11 cellular contexts compared by ENCODE assay signal in the genomic region with DNA sequence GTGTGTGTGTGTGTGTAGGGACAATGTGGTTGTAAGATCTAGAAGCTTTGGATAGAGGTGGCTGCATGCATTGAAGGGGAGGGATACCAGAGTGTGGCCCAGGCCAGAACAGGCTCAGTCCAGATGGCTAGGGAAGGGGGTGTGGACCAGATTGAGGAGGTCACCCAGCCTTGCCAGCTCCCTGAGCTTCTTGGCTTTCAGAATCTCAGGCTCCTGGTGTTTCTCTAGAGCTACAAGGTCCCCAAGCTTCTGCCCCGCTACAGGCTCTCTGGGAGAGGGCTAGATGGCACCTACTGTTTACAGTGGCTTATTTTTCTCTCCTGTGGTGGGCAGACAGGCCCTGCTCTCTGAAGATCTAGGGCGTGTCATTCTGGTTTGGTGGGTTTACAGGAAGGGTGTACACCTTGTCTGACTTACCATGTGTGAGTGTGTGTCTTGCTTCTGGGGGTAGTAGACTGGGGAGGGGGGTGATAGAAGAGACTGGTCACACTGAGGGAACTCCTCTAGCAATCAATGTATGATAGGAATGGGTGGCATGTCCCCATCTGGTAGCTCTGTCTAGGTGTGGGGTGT. TPM values are rescaled to one million over a fixed set of nuclear protein-coding genes. Genes with fewer than 3 reads are reported as not detected.
A peak's percentile ranks its signal among the peaks of the same experiment; 100 is the strongest.
DNase-seq lines count a peak whose midpoint lies in the region; ATAC-seq and TF ChIP-seq lines count a peak whose summit lies in the region.
"Had no signal": no experiment of that assay in that cellular context is flagged by ENCODE, and none has a peak within 500 bp of the region (broad histone marks: within the 10 kb centered on the region; RNA-seq: fewer than 3 reads in every experiment).

No MANE protein-coding gene starts in this region.

- H3K4me2 ChIP-seq in H9 (ENCODE audit: insufficient read depth, insufficient read length, low read length) = peak overlapping the region; percentile 57
- peak overlapping the region; percentile 95 for H3K4me2 ChIP-seq in hepatocyte

- no peak overlapping the region for H3K18ac ChIP-seq in H9 (ENCODE audit: insufficient read length, low read depth, low read length)

- no peaks in the 10 kb centered on the region for H3K9me2 ChIP-seq in hepatocyte (replicated peaks; ENCODE audit: insufficient read depth)

- no peak overlapping the region for H2BK120ac ChIP-seq in H9 (ENCODE audit: low read depth, low read length, poor library complexity, severe bottlenecking)

- H3K4me3 Mint-ChIP-seq in H9 = peak overlapping the region in 1 of 2 experiments; percentile 67; a peak in 1 of 5 replicates
- no peak overlapping the region for H3K4me3 Mint-ChIP-seq in T-helper 2 cell treated with Interferon-gamma antibody and Interleukin-4, amounts not matched to agents 5 μg/mL and 100 μg/mL, for 36 hours
- H3K4me3 Mint-ChIP-seq in stimulated activated naive B cell treated with anti-CD40 and anti-IgM and Interleukin-4, amounts not matched to agents 10 μg/mL and 1 μg/mL and 100 μg/mL, for 72 hours = no peak overlapping the region
- H3K4me3 Mint-ChIP-seq: brain had no signal

- H3K14ac ChIP-seq in H9 (ENCODE audit: insufficient read depth, low read length) = no peak overlapping the region

- H2AFZ ChIP-seq in H9 (ENCODE audit: low read length) (no peak overlapping the region), hepatocyte (no peak overlapping the region)

- H4K8ac ChIP-seq in H9 (replicated peaks; ENCODE audit: insufficient read length, low read depth, low read length) = no peak overlapping the region

- peaks cover 24% of the 10 kb centered on the region for H3K27me3 Mint-ChIP-seq in H9 (ENCODE audit: low read depth)
- H3K27me3 Mint-ChIP-seq in T-helper 2 cell treated with Interferon-gamma antibody and Interleukin-4, amounts not matched to agents 5 μg/mL and 100 μg/mL, for 36 hours (ENCODE audit: low read depth) = no peaks in the 10 kb centered on the region
- H3K27me3 Mint-ChIP-seq in stimulated activated naive B cell treated with anti-CD40 and anti-IgM and Interleukin-4, amounts not matched to agents 10 μg/mL and 1 μg/mL and 100 μg/mL, for 72 hours = no peaks in the 10 kb centered on the region
- H3K27me3 Mint-ChIP-seq: brain had no signal

- no peak for TF ChIP-seq CTCF in H9 (conservative IDR thresholded peaks at IDR 0.05)
- TF ChIP-seq CTCF in hepatocyte (IDR thresholded peaks at IDR 0.05; ENCODE audit: poor library complexity) = no peak

- no peak overlapping the region for H2BK15ac ChIP-seq in H9 (ENCODE audit: low read depth, low read length)

- no peak overlapping the region for H3K56ac ChIP-seq in H9 (ENCODE audit: insufficient read length, low read depth, low read length)

- H3K27ac ChIP-seq in H9 (ENCODE audit: insufficient read length, low read depth, low read length) = no peak overlapping the region
- H3K27ac ChIP-seq in hepatocyte = peak overlapping the region; percentile 96

- no peak overlapping the region for H3T11ph ChIP-seq in H9 (ENCODE audit: low read length)

- no peak overlapping the region for H2BK5ac ChIP-seq in H9 (ENCODE audit: insufficient read length, low read length)

- no peak overlapping the region for H3K23ac ChIP-seq in H9 (ENCODE audit: insufficient read length, low read depth, low read length)

- H4K91ac ChIP-seq in H9 (ENCODE audit: insufficient read length, low read depth, low read length) = no peak overlapping the region

- no peak overlapping the region for H2AK5ac ChIP-seq in H9 (ENCODE audit: insufficient read length, low read length)

- H2BK20ac ChIP-seq in H9 (ENCODE audit: low read depth, low read length, poor library complexity, severe bottlenecking) = no peak overlapping the region

- H3K4me1 ChIP-seq in H9 (ENCODE audit: insufficient read depth, low read length) (peaks cover 16% of the 10 kb centered on the region; the same call in 1 of the 2 replicates), hepatocyte (ENCODE audit: insufficient read depth) (peaks cover 81% of the 10 kb centered on the region)

- DNase-seq in H9 (no peak), hepatocyte (ENCODE audit: low spot score) (no peak), kidney tubule cell (ENCODE audit: low spot score) (no peak), NCI-H226 (no peak)
- DNase-seq in T-helper 2 cell treated with Interferon-gamma antibody and Interleukin-4, amounts not matched to agents 5 μg/mL and 100 μg/mL, for 36 hours (ENCODE audit: low spot score) = no peak
- no peak for DNase-seq in stimulated activated naive B cell treated with anti-CD40 and anti-IgM and Interleukin-4, amounts not matched to agents 10 μg/mL and 1 μg/mL and 100 μg/mL, for 72 hours
- DNase-seq: NCI-H510A had no signal

- peaks cover 28 to 37% of the 10 kb centered on the region in 2 experiments for H3K4me1 Mint-ChIP-seq in H9
- peaks cover 25% of the 10 kb centered on the region for H3K4me1 Mint-ChIP-seq in T-helper 2 cell treated with Interferon-gamma antibody and Interleukin-4, amounts not matched to agents 5 μg/mL and 100 μg/mL, for 36 hours (ENCODE audit: low read depth)
- peaks cover 0 to 47% of the 10 kb centered on the region in 2 donors for H3K4me1 Mint-ChIP-seq in stimulated activated naive B cell treated with anti-CD40 and anti-IgM and Interleukin-4, amounts not matched to agents 10 μg/mL and 1 μg/mL and 100 μg/mL, for 72 hours

- no peaks in the 10 kb centered on the region for H3K27me3 ChIP-seq in H9 (ENCODE audit: insufficient read depth, low read length)
- no peaks in the 10 kb centered on the region for H3K27me3 ChIP-seq in hepatocyte

- peak overlapping the region; percentile 89 for H3K4me3 ChIP-seq in hepatocyte

- H3K9me3 Mint-ChIP-seq in H9 = no peaks in the 10 kb centered on the region
- H3K9me3 Mint-ChIP-seq in T-helper 2 cell treated with Interferon-gamma antibody and Interleukin-4, amounts not matched to agents 5 μg/mL and 100 μg/mL, for 36 hours = no peaks in the 10 kb centered on the region
- no peaks in the 10 kb centered on the region for H3K9me3 Mint-ChIP-seq in stimulated activated naive B cell treated with anti-CD40 and anti-IgM and Interleukin-4, amounts not matched to agents 10 μg/mL and 1 μg/mL and 100 μg/mL, for 72 hours
- H3K9me3 Mint-ChIP-seq: brain, immature natural killer cell had no signal

- peaks cover 0 to 5% (median 0%) of the 10 kb centered on the region in 3 experiments; a peak in 2 of 7 replicates for H3K36me3 Mint-ChIP-seq in H9 (ENCODE audit: insufficient read depth in 1 of 3, low read depth in 3 of 3)
- H3K36me3 Mint-ChIP-seq in T-helper 2 cell treated with Interferon-gamma antibody and Interleukin-4, amounts not matched to agents 5 μg/mL and 100 μg/mL, for 36 hours (ENCODE audit: low read depth) = peaks cover 6% of the 10 kb centered on the region
- no peaks in the 10 kb centered on the region for H3K36me3 Mint-ChIP-seq in stimulated activated naive B cell treated with anti-CD40 and anti-IgM and Interleukin-4, amounts not matched to agents 10 μg/mL and 1 μg/mL and 100 μg/mL, for 72 hours
- H3K36me3 Mint-ChIP-seq: brain, immature natural killer cell had no signal

- no peak overlapping the region for H2BK12ac ChIP-seq in H9 (ENCODE audit: insufficient read length, low read depth, low read length)

- H3K23me2 ChIP-seq in H9 (ENCODE audit: insufficient read length, low read depth, low read length, poor library complexity, severe bottlenecking) = peaks cover 6% of the 10 kb centered on the region

- ATAC-seq in stimulated activated naive B cell treated with anti-CD40 and anti-IgM and Interleukin-4, amounts not matched to agents 10 μg/mL and 1 μg/mL and 100 μg/mL, for 72 hours (replicated peaks) = no peak
- no peak for ATAC-seq in HG03159 (IDR thresholded peaks at IDR 0.05; ENCODE audit: unreplicated experiment)
- no peak for ATAC-seq in GM19035 (IDR thresholded peaks at IDR 0.05; ENCODE audit: unreplicated experiment)

- H3K27ac Mint-ChIP-seq in H9 = peak overlapping the region in 1 of 3 experiments; percentile 72; a peak in 1 of 7 replicates
- H3K27ac Mint-ChIP-seq in T-helper 2 cell treated with Interferon-gamma antibody and Interleukin-4, amounts not matched to agents 5 μg/mL and 100 μg/mL, for 36 hours = peak overlapping the region; percentile 60
- H3K27ac Mint-ChIP-seq in stimulated activated naive B cell treated with anti-CD40 and anti-IgM and Interleukin-4, amounts not matched to agents 10 μg/mL and 1 μg/mL and 100 μg/mL, for 72 hours = peak overlapping the region; percentile 9

- no peak overlapping the region for H3K4ac ChIP-seq in H9 (ENCODE audit: low read depth, low read length)

- H3K9me3 ChIP-seq in H9 (ENCODE audit: control insufficient read depth, low read depth, low read length) (no peaks in the 10 kb centered on the region), hepatocyte (ENCODE audit: low read depth) (no peaks in the 10 kb centered on the region)

- no peaks in the 10 kb centered on the region for H3K36me3 ChIP-seq in hepatocyte (replicated peaks; ENCODE audit: insufficient read depth, low read depth)

- no peaks in the 10 kb centered on the region for H4K20me1 ChIP-seq in H9 (ENCODE audit: control insufficient read depth, insufficient read depth, insufficient read length)
- H4K20me1 ChIP-seq in hepatocyte (ENCODE audit: insufficient read depth, poor library complexity, severe bottlenecking) = no peaks in the 10 kb centered on the region

- no CpG with 5 or more reads among the region's 2 CpGs for WGBS in H9 (ENCODE audit: extremely low coverage, insufficient read length, low lambda C conversion rate)
- 68% methylated on average over 2 of the region's 2 CpGs for whole genome bisulfite sequencing in hepatocyte (ENCODE audit: low lambda C conversion rate, missing lambda C conversion rate)

- H3K79me1 ChIP-seq in H9 (ENCODE audit: insufficient read depth, low read depth, low read length, poor library complexity, severe bottlenecking) = no peaks in the 10 kb centered on the region

- H3K79me2 ChIP-seq in H9 (ENCODE audit: insufficient read depth, low read length) (no peaks in the 10 kb centered on the region), hepatocyte (peaks cover 61% of the 10 kb centered on the region)

- no peak overlapping the region for H3K9ac ChIP-seq in H9 (ENCODE audit: extremely low read depth, insufficient read length, low read length)

- H4K5ac ChIP-seq in H9 (ENCODE audit: insufficient read length, low read depth, low read length) = no peak overlapping the region

RNA-seq across cellular contexts. Expression of gene RARA, which starts 1.0 kb away (rescaled TPM):
- total RNA-seq in H9 (2021) = 16.7 and 17.6 TPM in 2 replicates
- 19.2 and 30.0 TPM in 2 replicates for total RNA-seq in hepatocyte
- 33.1 and 34.4 TPM in 2 replicates for polyA plus RNA-seq in hepatocyte

RNA-seq across cellular contexts. Expression of gene CDC6, which starts 22.3 kb away (rescaled TPM):
- total RNA-seq in H9 (2021) (131 and 141 TPM in 2 replicates), hepatocyte (5.8 and 8.6 TPM in 2 replicates)
- 5.1 and 7.5 TPM in 2 replicates for polyA plus RNA-seq in hepatocyte

RNA-seq across cellular contexts. Expression of gene GJD3, which starts 54.5 kb away (rescaled TPM):
- not detected in 2 replicates for total RNA-seq in H9 (2021)
- total RNA-seq in hepatocyte = 0.47 TPM in 1 of 2 replicates, not detected in the other
- 3.3 and 3.8 TPM in 2 replicates for polyA plus RNA-seq in hepatocyte

Comparison
In these comparisons a context has a peak if more than half of its experiments do, and no peak if none do; other contexts are left out.
1. RNA of gene CDC6, which starts 22.3 kb away (total RNA-seq): 131 to 141 TPM in H9; 5.8 to 8.6 TPM in hepatocyte; every median in the first group is over 10 times any median in the second.